Comparison of ENCODE assay signal across 18 cellular contexts in the genomic region with DNA sequence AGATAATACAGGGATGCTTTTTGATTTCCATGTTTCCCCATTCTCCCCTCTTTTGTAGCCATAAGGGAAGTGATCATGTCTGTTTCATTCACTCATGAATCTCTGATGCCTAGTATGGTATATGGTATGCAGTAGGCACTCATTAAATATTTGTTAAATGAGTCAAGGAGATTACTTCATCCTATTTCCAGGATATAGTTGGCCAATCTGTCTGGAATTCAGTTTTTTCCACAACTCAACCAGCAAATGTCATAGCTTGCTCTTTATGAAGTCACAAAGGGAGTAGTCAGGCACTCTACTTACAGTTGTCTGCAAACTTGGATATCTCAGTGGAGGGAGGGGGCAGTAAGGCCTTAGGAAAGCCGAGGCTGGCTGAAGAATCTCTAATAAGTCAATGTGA.
DNase-seq lines count a peak whose midpoint lies in the region; ATAC-seq and TF ChIP-seq lines count a peak whose summit lies in the region.
"Had no signal": no experiment of that assay in that cellular context is flagged by ENCODE, and none has a peak within 500 bp of the region (broad histone marks: within the 10 kb centered on the region; RNA-seq: fewer than 3 reads in every experiment).

No MANE protein-coding gene starts in this region.

- no peaks in the 10 kb centered on the region for H3K9me3 ChIP-seq in fibroblast of lung (ENCODE audit: control insufficient read depth, insufficient read depth, low read depth, low read length)
- H3K9me3 ChIP-seq in MM.1S (replicated peaks; ENCODE audit: insufficient read depth, low read length) = no peaks in the 10 kb centered on the region
- H3K9me3 ChIP-seq: heart left ventricle, psoas muscle had no signal

- no peak for ATAC-seq in HG02885 (IDR thresholded peaks at IDR 0.05; ENCODE audit: poor library complexity, unreplicated experiment)
- ATAC-seq: activated T-cell treated with anti-CD3 and anti-CD28 coated beads, Interleukin-2, amount 50 U/mL, for 72 hours; heart left ventricle; left colon; psoas muscle had no signal

- H3K79me2 ChIP-seq in fibroblast of lung (ENCODE audit: control insufficient read depth, insufficient read depth, low read length) (no peaks in the 10 kb centered on the region), MM.1S (ENCODE audit: low read length) (no peaks in the 10 kb centered on the region)

- H3F3A ChIP-seq in MM.1S (ENCODE audit: insufficient read depth, low read length) = no peaks in the 10 kb centered on the region

- no peaks in the 10 kb centered on the region for H3K9me2 ChIP-seq in MM.1S (replicated peaks; ENCODE audit: insufficient read depth, low read length)

- H3K9ac ChIP-seq in fibroblast of lung (ENCODE audit: insufficient read depth, low read length) (no peak overlapping the region), MM.1S (ENCODE audit: low read length) (no peak overlapping the region)

- CTCF ChIA-PET in RWPE1 (lab: Yijun Ruan, JAX) = interaction anchor here (0.7 kb wide), 1 partner anchor 835 kb away, joined by 5 read pairs; no protein-coding TSS in a partner anchor

- no peak for TF ChIP-seq CTCF in RWPE1 (conservative IDR thresholded peaks at IDR 0.05; ENCODE audit: low read depth)
- TF ChIP-seq CTCF in fibroblast of lung (conservative IDR thresholded peaks at IDR 0.05 in 1 of 2, IDR thresholded peaks at IDR 0.05 in 1 of 2; ENCODE audit: low read depth in 1 of 2, low read length in 2 of 2) = no peak
- no peak for TF ChIP-seq CTCF in MM.1S (IDR thresholded peaks at IDR 0.05; ENCODE audit: low read length)

- H3K27ac ChIP-seq in RWPE1 (no peak overlapping the region), fibroblast of lung (ENCODE audit: insufficient read depth, low read length) (peak overlapping the region; percentile 28), MM.1S (ENCODE audit: low read length) (no peak overlapping the region)
- H3K27ac ChIP-seq: psoas muscle had no signal

- DNase-seq in ELR (ENCODE audit: low read depth) (peak; percentile 73), RWPE1 (ENCODE audit: low spot score) (peak; percentile 42), fibroblast of lung (ENCODE audit: low read depth in 2 of 2) (peak; percentile 89 to 93), renal cortical epithelial cell (ENCODE audit: low read depth) (peak; percentile 91), Ammon's horn (ENCODE audit: low spot score) (no peak), MM.1S (no peak)
- no peak for DNase-seq in stimulated activated CD4-positive, alpha-beta T cell treated with anti-CD3 and anti-CD28 coated beads, Interleukin-4, amount 100 ng/mL, for 4 hours
- DNase-seq: activated CD4-positive, alpha-beta T cell treated with anti-CD3 and anti-CD28 coated beads, Interleukin-2, amount 50 U/mL, for 1 hour; activated T-cell treated with anti-CD3 and anti-CD28 coated beads, Interleukin-2, amount 50 U/mL, for 72 hours; amygdala; heart left ventricle; left colon; NCI-H146; NCI-H524 treated with DMSO at 0.1 percent for 48 hours; psoas muscle; stimulated activated CD4-positive, alpha-beta T cell treated with anti-CD3 and anti-CD28 coated beads, Interleukin-2, amount 100 ng/mL, for 24 hours; T-helper 2 cell had no signal

- H2AFZ ChIP-seq in fibroblast of lung (ENCODE audit: low read length) (no peak overlapping the region), MM.1S (ENCODE audit: low read length) (no peak overlapping the region)

- H3K4me2 ChIP-seq in fibroblast of lung (ENCODE audit: extremely low read depth, insufficient read depth, low read length) (no peak overlapping the region), MM.1S (ENCODE audit: low read depth, low read length) (no peak overlapping the region)

- H3K27me3 ChIP-seq in fibroblast of lung (ENCODE audit: control insufficient read depth, insufficient read depth, low read length) (no peaks in the 10 kb centered on the region), MM.1S (replicated peaks; ENCODE audit: insufficient read depth, low read length) (no peaks in the 10 kb centered on the region)
- H3K27me3 ChIP-seq: heart left ventricle had no signal

- POLR2A ChIA-PET in RWPE1 (lab: Yijun Ruan, JAX; ENCODE audit: low non-redundant PET) = no interaction called here

- H3K4me3 ChIP-seq in fibroblast of lung (replicated peaks in 1 of 4; ENCODE audit: control extremely low read depth in 1 of 4, insufficient read depth in 1 of 4, low read depth in 3 of 4, low read length in 4 of 4) (no peak overlapping the region), MM.1S (ENCODE audit: low read length) (no peak overlapping the region)
- H3K4me3 ChIP-seq: heart left ventricle, psoas muscle had no signal

- H4K20me1 ChIP-seq in fibroblast of lung (ENCODE audit: control insufficient read depth, extremely low read depth, insufficient read depth, low read length) (no peaks in the 10 kb centered on the region), MM.1S (ENCODE audit: insufficient read depth, low read length) (no peaks in the 10 kb centered on the region)

- H3K4me1 ChIP-seq in fibroblast of lung (ENCODE audit: control insufficient read depth, extremely low read depth, insufficient read depth, low read length) (peaks cover 4% of the 10 kb centered on the region), MM.1S (ENCODE audit: low read length) (no peaks in the 10 kb centered on the region)
- H3K4me1 ChIP-seq: heart left ventricle, psoas muscle had no signal

- no peaks in the 10 kb centered on the region for H3K36me3 ChIP-seq in fibroblast of lung (ENCODE audit: control insufficient read depth, insufficient read depth, low read length)
- no peaks in the 10 kb centered on the region for H3K36me3 ChIP-seq in MM.1S (replicated peaks; ENCODE audit: insufficient read depth, low read length)
- H3K36me3 ChIP-seq: heart left ventricle had no signal

Comparison
In these comparisons a context has a peak if more than half of its experiments do, and no peak if none do; other contexts are left out.
1. DNase-seq: peak in ELR (single experiment), RWPE1 (single experiment), fibroblast of lung (2 of 2) and renal cortical epithelial cell (single experiment); none in Ammon's horn (single experiment), stimulated activated CD4-positive, alpha-beta T cell treated with anti-CD3 and anti-CD28 coated beads, Interleukin-4, amount 100 ng/mL, for 4 hours (0 of 2) and MM.1S (single experiment).